In the genomic region with DNA sequence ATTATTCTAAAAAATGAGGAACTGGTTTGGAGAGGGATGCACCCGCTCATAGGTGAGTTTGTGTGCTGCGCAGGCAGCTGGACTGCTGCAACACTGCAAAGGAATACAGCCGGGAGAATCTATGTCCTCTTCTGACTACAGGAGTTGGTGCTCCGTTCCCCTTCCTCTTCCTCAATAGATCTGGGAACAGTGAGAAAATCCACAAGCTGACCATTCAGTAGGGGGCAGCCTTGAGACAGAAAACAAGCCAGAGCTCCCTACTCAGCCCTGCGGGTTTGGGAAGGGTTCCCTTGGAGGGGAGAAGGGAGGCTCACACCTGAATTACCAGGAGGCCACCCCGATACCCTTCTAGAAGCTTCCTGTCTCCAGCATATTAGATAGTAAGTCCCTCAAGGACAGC, we compare ENCODE assay signal across 1 cellular context.
TF ChIP-seq lines count a peak whose summit lies in the region.

No MANE protein-coding gene starts in this region.

TF ChIP-seq in HepG2, 621 proteins besides CTCF, POLR2A, EP300 and RAD21 (continued from another document):
- TF ChIP-seq, protein P1, sequence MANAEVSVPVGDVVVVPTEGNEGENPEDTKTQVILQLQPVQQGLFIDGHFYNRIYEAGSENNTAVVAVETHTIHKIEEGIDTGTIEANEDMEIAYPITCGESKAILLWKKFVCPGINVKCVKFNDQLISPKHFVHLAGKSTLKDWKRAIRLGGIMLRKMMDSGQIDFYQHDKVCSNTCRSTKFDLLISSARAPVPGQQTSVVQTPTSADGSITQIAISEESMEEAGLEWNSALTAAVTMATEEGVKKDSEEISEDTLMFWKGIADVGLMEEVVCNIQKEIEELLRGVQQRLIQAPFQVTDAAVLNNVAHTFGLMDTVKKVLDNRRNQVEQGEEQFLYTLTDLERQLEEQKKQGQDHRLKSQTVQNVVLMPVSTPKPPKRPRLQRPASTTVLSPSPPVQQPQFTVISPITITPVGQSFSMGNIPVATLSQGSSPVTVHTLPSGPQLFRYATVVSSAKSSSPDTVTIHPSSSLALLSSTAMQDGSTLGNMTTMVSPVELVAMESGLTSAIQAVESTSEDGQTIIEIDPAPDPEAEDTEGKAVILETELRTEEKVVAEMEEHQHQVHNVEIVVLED (CRISPR knock-in tag; IDR thresholded peaks at IDR 0.05; ENCODE audit: borderline replicate concordance) = no peak
